In the genomic region with DNA sequence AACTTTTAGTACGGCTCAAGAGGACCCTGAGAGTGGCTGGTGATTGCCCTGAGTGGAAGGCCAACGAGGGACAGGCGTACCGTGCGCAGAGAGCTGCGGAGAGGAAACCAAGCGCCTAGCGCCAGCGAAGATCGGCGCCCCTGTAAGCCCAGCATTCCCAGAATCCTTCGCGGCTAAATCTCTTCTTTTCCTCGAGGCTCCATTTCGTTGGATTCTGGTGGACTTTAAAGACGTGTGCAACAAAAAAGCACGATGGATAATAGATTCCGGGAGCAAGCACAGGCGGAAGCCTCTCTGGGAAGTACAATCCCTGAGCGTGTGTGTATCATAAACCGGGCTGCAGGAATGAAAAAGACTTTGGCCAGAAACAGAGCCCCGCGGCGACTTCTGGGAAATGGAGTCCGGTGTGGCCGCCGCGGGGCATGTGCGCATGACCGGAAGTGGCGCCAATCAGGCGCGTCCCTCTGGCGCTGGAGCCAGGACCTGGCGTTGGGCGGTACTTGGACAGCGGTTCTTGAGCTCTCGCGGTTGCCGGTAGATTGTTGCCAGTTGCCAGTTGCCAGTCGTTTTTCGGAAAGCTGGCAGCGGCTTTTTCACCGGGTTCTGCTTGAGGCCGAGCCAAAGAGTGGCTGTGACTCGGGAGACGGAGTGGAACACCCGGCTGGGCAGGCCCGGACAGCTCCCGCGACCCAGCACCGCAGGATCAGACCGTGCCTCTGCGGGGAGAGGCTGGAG, we compare ENCODE assay signal across 1 cellular context.
TF ChIP-seq lines count a peak whose summit lies in the region.

TSS of gene ZNF79 (plus strand) at position 449 of the 735 bp plus-strand sequence. CDS start 406 bp downstream, outside the sequence.

TF ChIP-seq in HepG2, 621 proteins besides CTCF, POLR2A, EP300 and RAD21 (continued from another document and continues in another):
- TF ChIP-seq, protein P1, sequence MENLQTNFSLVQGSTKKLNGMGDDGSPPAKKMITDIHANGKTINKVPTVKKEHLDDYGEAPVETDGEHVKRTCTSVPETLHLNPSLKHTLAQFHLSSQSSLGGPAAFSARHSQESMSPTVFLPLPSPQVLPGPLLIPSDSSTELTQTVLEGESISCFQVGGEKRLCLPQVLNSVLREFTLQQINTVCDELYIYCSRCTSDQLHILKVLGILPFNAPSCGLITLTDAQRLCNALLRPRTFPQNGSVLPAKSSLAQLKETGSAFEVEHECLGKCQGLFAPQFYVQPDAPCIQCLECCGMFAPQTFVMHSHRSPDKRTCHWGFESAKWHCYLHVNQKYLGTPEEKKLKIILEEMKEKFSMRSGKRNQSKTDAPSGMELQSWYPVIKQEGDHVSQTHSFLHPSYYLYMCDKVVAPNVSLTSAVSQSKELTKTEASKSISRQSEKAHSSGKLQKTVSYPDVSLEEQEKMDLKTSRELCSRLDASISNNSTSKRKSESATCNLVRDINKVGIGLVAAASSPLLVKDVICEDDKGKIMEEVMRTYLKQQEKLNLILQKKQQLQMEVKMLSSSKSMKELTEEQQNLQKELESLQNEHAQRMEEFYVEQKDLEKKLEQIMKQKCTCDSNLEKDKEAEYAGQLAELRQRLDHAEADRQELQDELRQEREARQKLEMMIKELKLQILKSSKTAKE (CRISPR knock-in tag; IDR thresholded peaks at IDR 0.05; ENCODE audit: borderline replicate concordance): no peak
- TF ChIP-seq ZNF772 (CRISPR knock-in tag; IDR thresholded peaks at IDR 0.05): no peak
- TF ChIP-seq BRF2 (CRISPR knock-in tag; IDR thresholded peaks at IDR 0.05): no peak
- TF ChIP-seq, protein P2, sequence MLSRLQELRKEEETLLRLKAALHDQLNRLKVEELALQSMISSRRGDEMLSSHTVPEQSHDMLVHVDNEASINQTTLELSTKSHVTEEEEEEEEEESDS (CRISPR knock-in tag; IDR thresholded peaks at IDR 0.05; ENCODE audit: borderline replicate concordance): peak; percentile 89; the same call in 1 of the 2 replicates
- TF ChIP-seq ERF (CRISPR knock-in tag; IDR thresholded peaks at IDR 0.05): 0 out of 2 replicates have a peak, but pooled peaks have one; percentile 17
- TF ChIP-seq HIC2 (CRISPR knock-in tag; IDR thresholded peaks at IDR 0.05; ENCODE audit: low read depth): no peak
- no peak for TF ChIP-seq CBFB (CRISPR knock-in tag; IDR thresholded peaks at IDR 0.05)
- TF ChIP-seq TP53 (CRISPR knock-in tag; conservative IDR thresholded peaks at IDR 0.05): 0 out of 2 replicates have a peak, but pooled peaks have one; percentile 84
- no peak for TF ChIP-seq ZNF619 (CRISPR knock-in tag; IDR thresholded peaks at IDR 0.05)
- 0 out of 2 replicates have a peak, but pooled peaks have one; percentile 34 for TF ChIP-seq ZNF558 (CRISPR knock-in tag; IDR thresholded peaks at IDR 0.05; ENCODE audit: borderline replicate concordance)
- no peak for TF ChIP-seq ZBTB49 (CRISPR knock-in tag; IDR thresholded peaks at IDR 0.05; ENCODE audit: borderline replicate concordance)
- TF ChIP-seq ARID5B (CRISPR knock-in tag; IDR thresholded peaks at IDR 0.05): 0 out of 2 replicates have a peak, but pooled peaks have one; percentile 5
- TF ChIP-seq MEF2D (CRISPR knock-in tag; IDR thresholded peaks at IDR 0.05): no peak
- no peak for TF ChIP-seq ZNF562 (CRISPR knock-in tag; IDR thresholded peaks at IDR 0.05; ENCODE audit: borderline replicate concordance)
- TF ChIP-seq PHF8 (CRISPR knock-in tag; IDR thresholded peaks at IDR 0.05): peak; percentile 87
- peak; percentile 77 for TF ChIP-seq RBFOX2 (IDR thresholded peaks at IDR 0.05; ENCODE audit: low read depth, low read length)
- TF ChIP-seq RFXANK (CRISPR knock-in tag; IDR thresholded peaks at IDR 0.05): no peak
- TF ChIP-seq EHMT2 (IDR thresholded peaks at IDR 0.05; ENCODE audit: borderline replicate concordance, low read depth, low read length): peak; percentile 38; the same call in 1 of the 2 replicates
- TF ChIP-seq FOXP4 (CRISPR knock-in tag; IDR thresholded peaks at IDR 0.05): no peak
- peak; percentile 98 for TF ChIP-seq KAT8 (CRISPR knock-in tag; IDR thresholded peaks at IDR 0.05)
- TF ChIP-seq ZBTB42 (CRISPR knock-in tag; IDR thresholded peaks at IDR 0.05): no peak
- TF ChIP-seq, protein P3, sequence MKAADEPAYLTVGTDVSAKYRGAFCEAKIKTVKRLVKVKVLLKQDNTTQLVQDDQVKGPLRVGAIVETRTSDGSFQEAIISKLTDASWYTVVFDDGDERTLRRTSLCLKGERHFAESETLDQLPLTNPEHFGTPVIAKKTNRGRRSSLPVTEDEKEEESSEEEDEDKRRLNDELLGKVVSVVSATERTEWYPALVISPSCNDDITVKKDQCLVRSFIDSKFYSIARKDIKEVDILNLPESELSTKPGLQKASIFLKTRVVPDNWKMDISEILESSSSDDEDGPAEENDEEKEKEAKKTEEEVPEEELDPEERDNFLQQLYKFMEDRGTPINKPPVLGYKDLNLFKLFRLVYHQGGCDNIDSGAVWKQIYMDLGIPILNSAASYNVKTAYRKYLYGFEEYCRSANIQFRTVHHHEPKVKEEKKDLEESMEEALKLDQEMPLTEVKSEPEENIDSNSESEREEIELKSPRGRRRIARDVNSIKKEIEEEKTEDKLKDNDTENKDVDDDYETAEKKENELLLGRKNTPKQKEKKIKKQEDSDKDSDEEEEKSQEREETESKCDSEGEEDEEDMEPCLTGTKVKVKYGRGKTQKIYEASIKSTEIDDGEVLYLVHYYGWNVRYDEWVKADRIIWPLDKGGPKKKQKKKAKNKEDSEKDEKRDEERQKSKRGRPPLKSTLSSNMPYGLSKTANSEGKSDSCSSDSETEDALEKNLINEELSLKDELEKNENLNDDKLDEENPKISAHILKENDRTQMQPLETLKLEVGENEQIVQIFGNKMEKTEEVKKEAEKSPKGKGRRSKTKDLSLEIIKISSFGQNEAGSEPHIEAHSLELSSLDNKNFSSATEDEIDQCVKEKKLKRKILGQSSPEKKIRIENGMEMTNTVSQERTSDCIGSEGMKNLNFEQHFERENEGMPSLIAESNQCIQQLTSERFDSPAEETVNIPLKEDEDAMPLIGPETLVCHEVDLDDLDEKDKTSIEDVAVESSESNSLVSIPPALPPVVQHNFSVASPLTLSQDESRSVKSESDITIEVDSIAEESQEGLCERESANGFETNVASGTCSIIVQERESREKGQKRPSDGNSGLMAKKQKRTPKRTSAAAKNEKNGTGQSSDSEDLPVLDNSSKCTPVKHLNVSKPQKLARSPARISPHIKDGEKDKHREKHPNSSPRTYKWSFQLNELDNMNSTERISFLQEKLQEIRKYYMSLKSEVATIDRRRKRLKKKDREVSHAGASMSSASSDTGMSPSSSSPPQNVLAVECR (CRISPR knock-in tag; IDR thresholded peaks at IDR 0.05; ENCODE audit: borderline replicate concordance): peak; percentile 95
- 0 out of 2 replicates have a peak, but pooled peaks have one; percentile 14 for TF ChIP-seq ZNF616 (CRISPR knock-in tag; IDR thresholded peaks at IDR 0.05; ENCODE audit: low read depth)
- peak; percentile 89 for TF ChIP-seq CREB1 (IDR thresholded peaks at IDR 0.05)
- peak; percentile 99 for TF ChIP-seq CREB1 (CRISPR knock-in tag; IDR thresholded peaks at IDR 0.05)
- TF ChIP-seq, protein P4, sequence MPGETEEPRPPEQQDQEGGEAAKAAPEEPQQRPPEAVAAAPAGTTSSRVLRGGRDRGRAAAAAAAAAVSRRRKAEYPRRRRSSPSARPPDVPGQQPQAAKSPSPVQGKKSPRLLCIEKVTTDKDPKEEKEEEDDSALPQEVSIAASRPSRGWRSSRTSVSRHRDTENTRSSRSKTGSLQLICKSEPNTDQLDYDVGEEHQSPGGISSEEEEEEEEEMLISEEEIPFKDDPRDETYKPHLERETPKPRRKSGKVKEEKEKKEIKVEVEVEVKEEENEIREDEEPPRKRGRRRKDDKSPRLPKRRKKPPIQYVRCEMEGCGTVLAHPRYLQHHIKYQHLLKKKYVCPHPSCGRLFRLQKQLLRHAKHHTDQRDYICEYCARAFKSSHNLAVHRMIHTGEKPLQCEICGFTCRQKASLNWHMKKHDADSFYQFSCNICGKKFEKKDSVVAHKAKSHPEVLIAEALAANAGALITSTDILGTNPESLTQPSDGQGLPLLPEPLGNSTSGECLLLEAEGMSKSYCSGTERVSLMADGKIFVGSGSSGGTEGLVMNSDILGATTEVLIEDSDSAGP (CRISPR knock-in tag; IDR thresholded peaks at IDR 0.05; ENCODE audit: borderline replicate concordance): peak; percentile 86; the same call in 1 of the 2 replicates
- TF ChIP-seq ZNF605 (CRISPR knock-in tag; IDR thresholded peaks at IDR 0.05): peak; percentile 85
- no peak for TF ChIP-seq ZNF17 (CRISPR knock-in tag; IDR thresholded peaks at IDR 0.05)
- TF ChIP-seq HIVEP1 (CRISPR knock-in tag; IDR thresholded peaks at IDR 0.05): no peak; the same call in 1 of the 2 replicates
- no peak for TF ChIP-seq MTA1 (CRISPR knock-in tag; IDR thresholded peaks at IDR 0.05; ENCODE audit: borderline replicate concordance)
- peak; percentile 81; the same call in 1 of the 2 replicates for TF ChIP-seq ZZZ3 (CRISPR knock-in tag; IDR thresholded peaks at IDR 0.05; ENCODE audit: borderline replicate concordance)
- no peak for TF ChIP-seq ZNF446 (CRISPR knock-in tag; IDR thresholded peaks at IDR 0.05)
- TF ChIP-seq KLF11 (CRISPR knock-in tag; IDR thresholded peaks at IDR 0.05): no peak
- peak; percentile 56; the same call in 1 of the 2 replicates for TF ChIP-seq REPIN1 (CRISPR knock-in tag; IDR thresholded peaks at IDR 0.05; ENCODE audit: borderline replicate concordance, low read depth)
- peak; percentile 41; the same call in 1 of the 2 replicates for TF ChIP-seq NRL (CRISPR knock-in tag; IDR thresholded peaks at IDR 0.05; ENCODE audit: borderline replicate concordance)
